ENCODE assay signal across 24 cellular contexts in the genomic region with DNA sequence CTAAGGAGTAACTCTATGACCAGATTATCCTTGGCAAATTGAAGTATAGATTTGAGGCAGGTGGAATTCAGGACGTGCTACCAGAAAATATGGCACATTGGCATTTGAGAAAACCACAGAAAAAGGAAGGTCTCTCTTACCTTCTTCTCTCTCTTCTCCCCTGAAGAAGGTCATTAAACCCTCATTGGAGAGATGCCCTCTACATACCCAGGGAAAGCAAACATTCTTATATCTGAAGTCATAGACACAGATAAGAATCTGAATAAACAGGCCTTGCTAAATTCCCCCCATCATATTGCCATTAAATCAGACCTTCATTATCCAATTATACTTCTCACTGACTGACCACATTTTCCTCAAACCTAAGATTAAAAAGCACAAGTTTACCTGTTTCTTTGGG. TPM values are rescaled to one million over a fixed set of nuclear protein-coding genes. Genes with fewer than 3 reads are reported as not detected.
DNase-seq lines count a peak whose midpoint lies in the region; ATAC-seq and TF ChIP-seq lines count a peak whose summit lies in the region.
"Had no signal": no experiment of that assay in that cellular context is flagged by ENCODE, and none has a peak within 500 bp of the region (broad histone marks: within the 10 kb centered on the region; RNA-seq: fewer than 3 reads in every experiment).

No MANE protein-coding gene starts in this region.

- no peaks in the 10 kb centered on the region for H3K79me2 ChIP-seq in Karpas-422 (ENCODE audit: low read length)
- no peaks in the 10 kb centered on the region for H3K79me2 ChIP-seq in PC-3 (ENCODE audit: low read length)

- H3K9ac ChIP-seq in Karpas-422 (ENCODE audit: low read length) (no peak overlapping the region), PC-3 (ENCODE audit: low read length) (no peak overlapping the region)
- H3K9ac ChIP-seq: BLaER1 treated with 17β-estradiol and CSF1 and Interleukin-3, amounts not matched to agents 10 nM and 100 nM had no signal

- no peaks in the 10 kb centered on the region for H3F3A ChIP-seq in PC-3 (ENCODE audit: low read length, unreplicated experiment)

- H3K27me3 ChIP-seq in Karpas-422 (ENCODE audit: low read length) (no peaks in the 10 kb centered on the region), PC-3 (ENCODE audit: low read length) (no peaks in the 10 kb centered on the region), H7 (ENCODE audit: control insufficient read depth, insufficient read depth, low read length) (no peaks in the 10 kb centered on the region)
- H3K27me3 ChIP-seq: BLaER1 treated with 17β-estradiol and CSF1 and Interleukin-3, amounts not matched to agents 10 nM and 100 nM had no signal

- CTCF ChIA-PET in PC-3 (lab: Charles Lee) = no interaction called here

- H3K4me2 ChIP-seq in Karpas-422 (ENCODE audit: low read depth, low read length, poor library complexity, severe bottlenecking) (no peak overlapping the region), PC-3 (ENCODE audit: low read length) (peak overlapping the region; percentile 27)
- H3K4me2 ChIP-seq: A549 had no signal

- in situ Hi-C loops in Caki2 (cut with HindIII; ENCODE audit: low pct_unique_long_range_greater_than_20kb, low sequenced_read_pairs) = no loop called here

- H3K4me3 ChIP-seq in Karpas-422 (ENCODE audit: low read length) (no peak overlapping the region), PC-3 (ENCODE audit: low read length) (no peak overlapping the region), H7 (ENCODE audit: insufficient read depth, low read depth, low read length) (no peak overlapping the region)
- H3K4me3 ChIP-seq: A549; BLaER1 treated with 17β-estradiol and CSF1 and Interleukin-3, amounts not matched to agents 10 nM and 100 nM; GM12878 had no signal

- H3K36me3 ChIP-seq in Karpas-422 (ENCODE audit: insufficient read depth, low read length) (no peaks in the 10 kb centered on the region), PC-3 (ENCODE audit: low read depth, low read length) (no peaks in the 10 kb centered on the region), H7 (replicated peaks; ENCODE audit: control insufficient read depth, insufficient read depth, low read length) (no peaks in the 10 kb centered on the region)
- H3K36me3 ChIP-seq: BLaER1 treated with 17β-estradiol and CSF1 and Interleukin-3, amounts not matched to agents 10 nM and 100 nM had no signal

- H3K9me2 ChIP-seq in Karpas-422 (replicated peaks; ENCODE audit: insufficient read depth, low read length) = no peaks in the 10 kb centered on the region
- no peaks in the 10 kb centered on the region for H3K9me2 ChIP-seq in PC-3 (replicated peaks; ENCODE audit: low read length)

- H3K4me1 ChIP-seq in Karpas-422 (ENCODE audit: low read length) (peaks cover 24% of the 10 kb centered on the region), PC-3 (ENCODE audit: insufficient read depth, low read length) (peaks cover 51% of the 10 kb centered on the region)
- H3K4me1 ChIP-seq: A549 had no signal

- no peak for TF ChIP-seq CTCF in PC-3 (conservative IDR thresholded peaks at IDR 0.05; ENCODE audit: low read depth, low read length)

- H4K20me1 ChIP-seq in Karpas-422 (ENCODE audit: insufficient read depth, low read depth, low read length) = no peaks in the 10 kb centered on the region
- no peaks in the 10 kb centered on the region for H4K20me1 ChIP-seq in PC-3 (ENCODE audit: low read length)
- H4K20me1 ChIP-seq: BLaER1 treated with 17β-estradiol and CSF1 and Interleukin-3, amounts not matched to agents 10 nM and 100 nM had no signal

- H2AFZ ChIP-seq in Karpas-422 (ENCODE audit: low read length) = peak overlapping the region; percentile 46; the same call in 1 of the 2 replicates
- H2AFZ ChIP-seq in PC-3 (ENCODE audit: low read length) = no peak overlapping the region

- H3K27ac ChIP-seq in Karpas-422 (ENCODE audit: low read length) (no peak overlapping the region), PC-3 (ENCODE audit: low read length) (no peak overlapping the region)
- H3K27ac ChIP-seq: A549; BLaER1 treated with 17β-estradiol and CSF1 and Interleukin-3, amounts not matched to agents 10 nM and 100 nM; C4-2B had no signal

- POLR2A ChIA-PET in PC-3 (lab: Charles Lee; ENCODE audit: unreplicated experiment) = no interaction called here

- no TSS peak for BruUV-seq in PC-3 (replicated peaks; lab: Mats Ljungman, UMichigan)

- H3K9me3 ChIP-seq in Karpas-422 (ENCODE audit: low read length) (no peaks in the 10 kb centered on the region), PC-3 (ENCODE audit: low read length) (no peaks in the 10 kb centered on the region)
- H3K9me3 ChIP-seq: A549, Caco-2 had no signal

- ATAC-seq in PC-3 (peak; percentile 27), GM18867 (IDR thresholded peaks at IDR 0.05; ENCODE audit: unreplicated experiment) (no peak), HG02571 (IDR thresholded peaks at IDR 0.05; ENCODE audit: unreplicated experiment) (no peak)
- ATAC-seq: A549; CD8-positive, alpha-beta T cell; GM12878 had no signal

- intact Hi-C loops in PC-3 (cut with micrococcal nuclease) = no loop called here

- DNase-seq in Caki2 (ENCODE audit: low read depth) (peak; percentile 8), Karpas-422 (peak; percentile 27), PC-3 (peak; percentile 84), H7 (no peak), NCI-H1436 treated with DMSO at 0.1 percent for 48 hours (lab: John Stamatoyannopoulos, UW) (no peak)
- DNase-seq: AML-193; Caco-2; CD4-positive, alpha-beta T cell; CD8-positive, alpha-beta T cell; DMS 273 treated with DMSO at 0.1 percent for 48 hours; DMS153; DMS53; DMS79; DND-41; EL; GDM1 had no signal

RNA-seq across cellular contexts. Expression of a gene that starts 17.8 kb away (rescaled TPM):
- total RNA-seq in Caki2 (2014; rRNA removed; shearing (Covaris generic); ENCODE audit: low replicate concordance) = not detected in 2 replicates
- not detected in 2 replicates for total RNA-seq in Karpas-422 (2014; rRNA removed; shearing (Covaris generic); ENCODE audit: low replicate concordance)
- total RNA-seq in PC-3 (2014; rRNA removed) = not detected in 2 replicates
- 1.4 and 3.2 TPM in 2 replicates for total RNA-seq in H7 (2014; rRNA removed; shearing (Covaris generic))
- total RNA-seq: B cell; CD4-positive, alpha-beta T cell; CD8-positive, alpha-beta T cell; G401 had no signal

RNA-seq across cellular contexts. Expression of a gene that starts 31.2 kb away (rescaled TPM):
- 0.20 TPM in 1 of 2 replicates, not detected in the other for total RNA-seq in Caki2 (2014; rRNA removed; shearing (Covaris generic); ENCODE audit: low replicate concordance)
- total RNA-seq in Karpas-422 (2014; rRNA removed; shearing (Covaris generic); ENCODE audit: low replicate concordance) = 39.5 and 58.7 TPM in 2 replicates
- 0.15 TPM in 1 of 2 replicates, not detected in the other for total RNA-seq in PC-3 (2014; rRNA removed)
- total RNA-seq in H7 (2014; rRNA removed; shearing (Covaris generic)) = 0.94 and 1.7 TPM in 2 replicates
- total RNA-seq: G401 had no signal

Comparison
In these comparisons a context has a peak if more than half of its experiments do, and no peak if none do; other contexts are left out.
1. DNase-seq: peak in Caki2 (single experiment), Karpas-422 (single experiment) and PC-3 (single experiment); none in H7 (single experiment) and NCI-H1436 treated with DMSO at 0.1 percent for 48 hours (single experiment).
2. RNA of a gene that starts 31.2 kb away (total RNA-seq): 39.5 to 58.7 TPM in Karpas-422; 0.94 to 1.7 TPM in H7, 0.20 TPM in Caki2 and 0.15 TPM in PC-3; every median in the first group is over 10 times any median in the second.